In the genomic region with DNA sequence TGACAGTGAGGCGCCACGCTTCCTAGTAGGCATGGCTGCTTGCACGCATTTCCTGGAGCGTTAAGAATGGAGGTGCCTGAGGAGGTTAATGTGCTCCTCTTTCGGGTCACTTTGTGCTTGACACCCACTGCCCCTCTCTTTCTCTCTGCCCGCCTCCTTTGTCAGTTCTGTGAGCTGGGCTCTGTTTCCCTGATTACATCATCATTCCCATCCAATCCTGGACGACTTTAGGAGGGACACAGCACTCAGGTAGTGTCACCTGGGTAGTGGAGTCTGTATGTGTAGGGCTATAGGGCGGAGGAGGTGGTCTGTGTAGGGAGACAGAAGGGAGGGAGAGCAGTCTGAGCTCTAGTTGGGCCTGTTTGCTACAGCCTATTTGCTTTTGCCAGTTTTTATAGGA, we compare ENCODE assay signal across 2 cellular contexts.
A peak's percentile ranks its signal among the peaks of the same experiment; 100 is the strongest.
TF ChIP-seq lines count a peak whose summit lies in the region.

No MANE protein-coding gene starts in this region.

TF ChIP-seq in HepG2, 621 proteins besides CTCF, POLR2A, EP300 and RAD21:
- TF ChIP-seq TMF1 (CRISPR knock-in tag; IDR thresholded peaks at IDR 0.05; ENCODE audit: low read depth): no peak
- TF ChIP-seq ATF7 (IDR thresholded peaks at IDR 0.05): peak; percentile 60
- TF ChIP-seq ATF7 (CRISPR knock-in tag; IDR thresholded peaks at IDR 0.05): no peak
- TF ChIP-seq AGO2 (optimal IDR thresholded peaks at IDR 0.05; ENCODE audit: low read depth, low read length): no peak
- TF ChIP-seq ZNF878 (CRISPR knock-in tag; IDR thresholded peaks at IDR 0.05): no peak
- no peak for TF ChIP-seq MTA3 (CRISPR knock-in tag; IDR thresholded peaks at IDR 0.05)

TF ChIP-seq in H1, 55 proteins besides CTCF, POLR2A, EP300 and RAD21:
- TF ChIP-seq SP1 (IDR thresholded peaks at IDR 0.05; ENCODE audit: low read depth, low read length) (no peak), HDAC6 (IDR thresholded peaks at IDR 0.05; ENCODE audit: low read depth, low read length) (no peak), JUN (IDR thresholded peaks at IDR 0.05; ENCODE audit: low read depth, low read length) (no peak), CTBP2 (IDR thresholded peaks at IDR 0.05; ENCODE audit: borderline replicate concordance, insufficient read depth, insufficient read length, low read length) (no peak), POLR2AphosphoS5 (IDR thresholded peaks at IDR 0.05; ENCODE audit: low read depth, low read length) (0 out of 2 replicates have a peak, but pooled peaks have one; percentile 21), SIN3A (conservative IDR thresholded peaks at IDR 0.05 in 1 of 2, IDR thresholded peaks at IDR 0.05 in 1 of 2; ENCODE audit: low read depth in 1 of 2, low read length in 2 of 2) (0 out of 4 replicates have a peak, but pooled peaks of 1 of the 2 experiments have one; percentile 29), TAF1 (IDR thresholded peaks at IDR 0.05; ENCODE audit: low read depth, low read length) (no peak), POU5F1 (IDR thresholded peaks at IDR 0.05; ENCODE audit: low read depth, low read length) (no peak), SUZ12 (IDR thresholded peaks at IDR 0.05; ENCODE audit: low read length) (no peak), NRF1 (IDR thresholded peaks at IDR 0.05; ENCODE audit: low read depth, low read length) (no peak), YY1 (IDR thresholded peaks at IDR 0.05; ENCODE audit: low read depth, low read length) (no peak), CBX5 (IDR thresholded peaks at IDR 0.05; ENCODE audit: low read depth, low read length) (no peak), CEBPB (IDR thresholded peaks at IDR 0.05; ENCODE audit: low read depth, low read length) (peak; percentile 58; the same call in 1 of the 2 replicates), ATF2 (IDR thresholded peaks at IDR 0.05; ENCODE audit: low read length) (peak; percentile 74; the same call in 1 of the 2 replicates), ASH2L (IDR thresholded peaks at IDR 0.05; ENCODE audit: low read length) (no peak), KDM4A (IDR thresholded peaks at IDR 0.05; ENCODE audit: low read depth, low read length, severe bottlenecking) (no peak), BCL11A (IDR thresholded peaks at IDR 0.05; ENCODE audit: low read depth in 2 of 2, low read length in 2 of 2) (no peak)
- TF ChIP-seq, protein P1, sequence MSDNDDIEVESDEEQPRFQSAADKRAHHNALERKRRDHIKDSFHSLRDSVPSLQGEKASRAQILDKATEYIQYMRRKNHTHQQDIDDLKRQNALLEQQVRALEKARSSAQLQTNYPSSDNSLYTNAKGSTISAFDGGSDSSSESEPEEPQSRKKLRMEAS (IDR thresholded peaks at IDR 0.05): no peak
TF ChIP-seq in H1: peak in this region for 4.
